ENCODE assay signal across 14 cellular contexts in the genomic region with DNA sequence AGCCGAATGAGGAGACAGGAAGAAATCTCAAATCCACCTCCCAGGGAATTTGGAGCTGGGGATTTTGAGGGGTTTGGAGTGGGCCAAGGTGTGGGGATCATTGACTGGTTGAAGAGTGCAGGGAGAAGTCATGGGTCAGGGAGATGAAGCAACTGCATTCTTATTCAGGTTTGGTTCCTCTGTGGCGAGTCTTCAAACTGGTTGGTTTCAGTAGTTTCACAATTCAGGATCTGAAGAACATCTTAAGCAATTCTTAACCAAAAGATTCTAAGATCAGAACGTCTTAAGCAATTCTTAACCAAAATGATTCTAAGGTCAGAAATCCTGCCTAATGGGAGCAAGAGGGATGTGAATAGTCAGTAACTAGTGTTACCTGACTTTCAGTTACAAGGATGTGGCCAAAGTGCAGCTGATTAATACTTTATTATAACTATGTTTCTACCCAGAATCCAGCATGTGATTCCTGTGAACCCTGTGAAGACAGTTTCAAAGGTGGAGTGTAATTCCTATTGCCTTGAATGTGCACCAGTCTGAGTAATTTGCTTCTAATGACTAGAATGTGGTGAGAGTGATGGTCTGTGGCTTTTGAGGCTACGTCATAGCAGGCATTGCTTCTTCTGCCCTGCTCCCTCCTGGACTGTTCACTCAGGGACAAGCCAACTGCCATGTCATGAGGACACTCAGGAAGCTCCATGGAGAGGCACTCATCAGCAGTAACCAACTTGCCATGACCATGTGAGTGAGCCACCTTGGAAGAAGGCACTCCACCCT.
A peak's percentile ranks its signal among the peaks of the same experiment; 100 is the strongest.
DNase-seq lines count a peak whose midpoint lies in the region; ATAC-seq, FAIRE-seq and TF ChIP-seq lines count a peak whose summit lies in the region.
"Had no signal": no experiment of that assay in that cellular context is flagged by ENCODE, and none has a peak within 500 bp of the region (broad histone marks: within the 10 kb centered on the region; RNA-seq: fewer than 3 reads in every experiment).

No MANE protein-coding gene starts in this region.

- FAIRE-seq in GM12891 (lab: Jason Lieb, UNC): no peak

- H3K27ac ChIP-seq in HL-60 (replicated peaks) (no peak overlapping the region), left lung (peak overlapping the region in 1 of 2 donors; percentile 33)
- H3K27ac ChIP-seq: BLaER1 had no signal

- TF ChIP-seq CTCF in AG10803 (conservative IDR thresholded peaks at IDR 0.05; ENCODE audit: low read length) (no peak), HL-60 (IDR thresholded peaks at IDR 0.05; ENCODE audit: insufficient read depth, low read length) (no peak), left lung (IDR thresholded peaks at IDR 0.05) (no peak)

- peaks cover 0 to 12% of the 10 kb centered on the region in 2 donors for H3K4me1 ChIP-seq in left lung
- H3K4me1 ChIP-seq: BLaER1 had no signal

- H3K4me3 Mint-ChIP-seq in activated T-helper 17 cell treated with anti-CD3 and anti-CD28 coated beads, Interleukin-2, amount 50 U/mL, for 72 hours: no peak overlapping the region
- H3K4me3 Mint-ChIP-seq: activated CD8-positive, alpha-beta T cell treated with anti-CD3 and anti-CD28 coated beads for 36 hours; T-cell had no signal

- H3K36me3 Mint-ChIP-seq in activated T-helper 17 cell treated with anti-CD3 and anti-CD28 coated beads, Interleukin-2, amount 50 U/mL, for 72 hours (ENCODE audit: low read depth): no peaks in the 10 kb centered on the region
- H3K36me3 Mint-ChIP-seq: T-cell had no signal

- H3K4me3 ChIP-seq in AG10803 (ENCODE audit: low read length) (no peak overlapping the region), HL-60 (replicated peaks; ENCODE audit: insufficient read depth, low read length) (no peak overlapping the region), left lung (no peak overlapping the region)
- H3K4me3 ChIP-seq: BLaER1 had no signal

- ATAC-seq in activated T-helper 17 cell treated with anti-CD3 and anti-CD28 coated beads, Interleukin-2, amount 50 U/mL, for 72 hours (replicated peaks): peak; percentile 72
- ATAC-seq in left lung (peak; percentile 62), GM21529 (IDR thresholded peaks at IDR 0.05; ENCODE audit: unreplicated experiment) (no peak)
- ATAC-seq: activated CD8-positive, alpha-beta T cell treated with anti-CD3 and anti-CD28 coated beads for 36 hours; left colon; T-cell had no signal

- intact Hi-C loops in left lung (cut with DNase I): no loop called here

- H3K27me3 Mint-ChIP-seq in activated T-helper 17 cell treated with anti-CD3 and anti-CD28 coated beads, Interleukin-2, amount 50 U/mL, for 72 hours: no peaks in the 10 kb centered on the region
- H3K27me3 Mint-ChIP-seq: activated CD8-positive, alpha-beta T cell treated with anti-CD3 and anti-CD28 coated beads for 36 hours; T-cell had no signal

- H3K4me1 Mint-ChIP-seq in activated T-helper 17 cell treated with anti-CD3 and anti-CD28 coated beads, Interleukin-2, amount 50 U/mL, for 72 hours: no peaks in the 10 kb centered on the region
- H3K4me1 Mint-ChIP-seq: T-cell had no signal

- DNase-seq in AG10803 (ENCODE audit: low read depth) (peak; percentile 76), HL-60 (ENCODE audit: low read depth in 1 of 2, low spot score in 1 of 2) (peak; percentile 75 to 97), left lung (no peak), GOT3 (lab: John Stamatoyannopoulos, UW) (no peak), GM12891 (ENCODE audit: insufficient read length, low spot score) (no peak), DMS114 treated with DMSO at 0.1 percent for 48 hours (lab: John Stamatoyannopoulos, UW; ENCODE audit: unreplicated experiment) (no peak)
- DNase-seq: activated CD8-positive, alpha-beta T cell treated with anti-CD3 and anti-CD28 coated beads for 36 hours; activated naive CD4-positive, alpha-beta T cell treated with anti-CD3 and anti-CD28 coated beads, Interleukin-2, amount 50 U/mL, for 16 hours; left colon; NCI-H526; T-cell had no signal

- TF ChIP-seq POLR2A in GM12891 (IDR thresholded peaks at IDR 0.05; ENCODE audit: low read depth, low read length): no peak

- H3K36me3 ChIP-seq in left lung: no peaks in the 10 kb centered on the region
- H3K36me3 ChIP-seq: BLaER1 had no signal

- H3K27ac Mint-ChIP-seq in activated T-helper 17 cell treated with anti-CD3 and anti-CD28 coated beads, Interleukin-2, amount 50 U/mL, for 72 hours: no peak overlapping the region
- H3K27ac Mint-ChIP-seq: activated CD8-positive, alpha-beta T cell treated with anti-CD3 and anti-CD28 coated beads for 36 hours; T-cell had no signal

- H3K9me3 ChIP-seq in left lung: no peaks in the 10 kb centered on the region
- H3K9me3 ChIP-seq: BLaER1 had no signal

- no peaks in the 10 kb centered on the region for H3K9me3 Mint-ChIP-seq in activated T-helper 17 cell treated with anti-CD3 and anti-CD28 coated beads, Interleukin-2, amount 50 U/mL, for 72 hours
- H3K9me3 Mint-ChIP-seq: activated CD8-positive, alpha-beta T cell treated with anti-CD3 and anti-CD28 coated beads for 36 hours; T-cell had no signal

- H3K27me3 ChIP-seq in HL-60 (ENCODE audit: insufficient read depth, poor library complexity, severe bottlenecking) (no peaks in the 10 kb centered on the region), left lung (no peaks in the 10 kb centered on the region)
- H3K27me3 ChIP-seq: BLaER1 had no signal

TF ChIP-seq in GM12891, 5 proteins besides CTCF, POLR2A, EP300 and RAD21:
- no peak for TF ChIP-seq POLR2AphosphoS5 (IDR thresholded peaks at IDR 0.05; ENCODE audit: low read depth, low read length)
- no peak for TF ChIP-seq POU2F2 (IDR thresholded peaks at IDR 0.05; ENCODE audit: low read depth, low read length)
- no peak for TF ChIP-seq SPI1 (IDR thresholded peaks at IDR 0.05; ENCODE audit: low read depth, low read length)
- TF ChIP-seq TAF1 (IDR thresholded peaks at IDR 0.05; ENCODE audit: low read depth, low read length): no peak
- TF ChIP-seq PAX5 (IDR thresholded peaks at IDR 0.05; ENCODE audit: insufficient read depth, low read length, severe bottlenecking): no peak
TF ChIP-seq in GM12891: peak in this region for 0.

Comparison
In these comparisons a context has a peak if more than half of its experiments do, and no peak if none do; other contexts are left out.
1. DNase-seq: peak in AG10803 (single experiment) and HL-60 (2 of 2); none in left lung (0 of 2), GOT3 (single experiment), GM12891 (single experiment) and DMS114 treated with DMSO at 0.1 percent for 48 hours (single experiment).